ENCODE assay signal across 9 cellular contexts in genomic region chr6:130843575-130844320, GRCh38. TPM values are rescaled to one million over a fixed set of nuclear protein-coding genes. Genes with fewer than 3 reads are reported as not detected.
DNase-seq lines count a peak whose midpoint lies in the region; ATAC-seq and TF ChIP-seq lines count a peak whose summit lies in the region.
"Had no signal": no experiment of that assay in that cellular context is flagged by ENCODE, and none has a peak within 500 bp of the region (broad histone marks: within the 10 kb centered on the region; RNA-seq: fewer than 3 reads in every experiment).

No MANE protein-coding gene starts in this region.

- POLR2A ChIA-PET in activated CD8-positive, alpha-beta T cell treated with anti-CD3 and anti-CD28 coated beads, Interleukin-2, amount 10 ng/mL, durations not matched to agents 7 days and 5 days (lab: Charles Lee), result no interaction called here

- no peaks in the 10 kb centered on the region for H3K9me3 ChIP-seq in GM23248 (ENCODE audit: low read depth)

- no peaks in the 10 kb centered on the region for H3K9me2 ChIP-seq in GM23248 (ENCODE audit: insufficient read depth)

- no peaks in the 10 kb centered on the region for H3K27me3 ChIP-seq in GM23248 (replicated peaks; ENCODE audit: insufficient read depth)

- peaks cover 9% of the 10 kb centered on the region for H3K4me1 ChIP-seq in GM23248 (ENCODE audit: insufficient read depth)

- no peak overlapping the region for H3K4me2 ChIP-seq in GM23248 (ENCODE audit: unreplicated experiment)

- no peaks in the 10 kb centered on the region for H3K9me3 Mint-ChIP-seq in activated T-cell treated with anti-CD3 and anti-CD28 coated beads, Interleukin-2, amount 50 U/mL, for 72 hours
- no peaks in the 10 kb centered on the region for H3K9me3 Mint-ChIP-seq in activated CD8-positive, alpha-beta T cell treated with anti-CD3 and anti-CD28 coated beads, Interleukin-2, amount 10 ng/mL, durations not matched to agents 7 days and 5 days (ENCODE audit: insufficient read depth)
- H3K9me3 Mint-ChIP-seq in immature natural killer cell, result no peaks in the 10 kb centered on the region
- no peaks in the 10 kb centered on the region for H3K9me3 Mint-ChIP-seq in type B pancreatic cell

- H3F3A ChIP-seq in GM23248 (ENCODE audit: insufficient read depth), result 0 out of 2 replicates have a peak, but pooled peaks cover 6% of the 10 kb centered on the region

- CTCF ChIA-PET in activated CD8-positive, alpha-beta T cell treated with anti-CD3 and anti-CD28 coated beads, Interleukin-2, amount 10 ng/mL, durations not matched to agents 7 days and 5 days (lab: Charles Lee), result interaction anchor here (0.8 to 2.1 kb wide), 19 partner anchors 9 to 768 kb away, joined by 3 to 13 read pairs (median 4); no protein-coding TSS in a partner anchor

- no peaks in the 10 kb centered on the region for H4K20me1 ChIP-seq in GM23248 (ENCODE audit: insufficient read depth)

- DNase-seq in activated T-cell treated with anti-CD3 and anti-CD28 coated beads, Interleukin-2, amount 50 U/mL, for 72 hours, result peak in 1 of 2 donors; percentile 3
- no peak for DNase-seq in activated T-cell treated with anti-CD3 and anti-CD28 coated beads, Interleukin-2, amount 50 U/mL, for 48 hours
- DNase-seq in GM23248 (peak; percentile 55), LNCaP clone FGC (ENCODE audit: low read depth) (peak; percentile 46), immature natural killer cell (peak; percentile 39 to 56 (median 49)), type B pancreatic cell (ENCODE audit: extremely low spot score, unreplicated experiment) (no peak), NCI-H2227 treated with DMSO at 0.1 percent for 48 hours (lab: John Stamatoyannopoulos, UW) (no peak)
- DNase-seq in activated CD8-positive, alpha-beta T cell treated with anti-CD3 and anti-CD28 coated beads, Interleukin-2, amount 10 ng/mL, durations not matched to agents 7 days and 5 days, result peak; percentile 34

- WGBS in GM23248 (ENCODE audit: low coverage in 1 of 2, low lambda C conversion rate in 2 of 2, missing lambda C conversion rate in 2 of 2), 2 experiments, result 87 to 90% methylated on average over 3 of the region's 3 CpGs

- peaks cover 2% of the 10 kb centered on the region for H3K4me1 Mint-ChIP-seq in activated T-cell treated with anti-CD3 and anti-CD28 coated beads, Interleukin-2, amount 50 U/mL, for 72 hours (ENCODE audit: low read depth)
- H3K4me1 Mint-ChIP-seq in activated CD8-positive, alpha-beta T cell treated with anti-CD3 and anti-CD28 coated beads, Interleukin-2, amount 10 ng/mL, durations not matched to agents 7 days and 5 days (ENCODE audit: low read depth), result peaks cover 8% of the 10 kb centered on the region
- H3K4me1 Mint-ChIP-seq in immature natural killer cell (peaks cover 1 to 2% of the 10 kb centered on the region in 2 donors), type B pancreatic cell (ENCODE audit: unreplicated experiment) (peaks cover 12% of the 10 kb centered on the region)

- peak; percentile 64 to 77 for ATAC-seq in activated T-cell treated with anti-CD3 and anti-CD28 coated beads, Interleukin-2, amount 50 U/mL, for 72 hours (replicated peaks in 1 of 2)
- ATAC-seq in activated CD8-positive, alpha-beta T cell treated with anti-CD3 and anti-CD28 coated beads, Interleukin-2, amount 10 ng/mL, durations not matched to agents 7 days and 5 days, result peak; percentile 87

- no peak overlapping the region for H2AFZ ChIP-seq in GM23248

- no peaks in the 10 kb centered on the region for H3K36me3 ChIP-seq in GM23248 (ENCODE audit: low read depth)

- no peaks in the 10 kb centered on the region for H3K79me2 ChIP-seq in GM23248 (ENCODE audit: insufficient read depth)

- in situ Hi-C loops in GM23248 (cut with MboI), result loop anchor here (25.0 kb wide), 1 partner anchor 531 kb away; no protein-coding TSS in a partner anchor

- TF ChIP-seq CTCF in LNCaP clone FGC (IDR thresholded peaks at IDR 0.05; ENCODE audit: control insufficient read depth, extremely low read depth, insufficient read depth), result peak; percentile 74
- TF ChIP-seq CTCF in type B pancreatic cell (conservative IDR thresholded peaks at IDR 0.05), result peak; percentile 81

- H3K4me3 ChIP-seq in GM23248 (no peak overlapping the region), LNCaP clone FGC (ENCODE audit: low read depth, low read length) (no peak overlapping the region)

- no peak overlapping the region for H3K9ac ChIP-seq in GM23248

- H3K27ac ChIP-seq in GM23248, result no peak overlapping the region

- no peak overlapping the region for H3K27ac Mint-ChIP-seq in activated T-cell treated with anti-CD3 and anti-CD28 coated beads, Interleukin-2, amount 50 U/mL, for 72 hours
- H3K27ac Mint-ChIP-seq in activated CD8-positive, alpha-beta T cell treated with anti-CD3 and anti-CD28 coated beads, Interleukin-2, amount 10 ng/mL, durations not matched to agents 7 days and 5 days, result no peak overlapping the region
- H3K27ac Mint-ChIP-seq in immature natural killer cell, result no peak overlapping the region
- no peak overlapping the region for H3K27ac Mint-ChIP-seq in type B pancreatic cell

- H3K36me3 Mint-ChIP-seq in activated T-cell treated with anti-CD3 and anti-CD28 coated beads, Interleukin-2, amount 50 U/mL, for 72 hours (ENCODE audit: insufficient read depth in 2 of 2), result no peaks in the 10 kb centered on the region
- H3K36me3 Mint-ChIP-seq in activated CD8-positive, alpha-beta T cell treated with anti-CD3 and anti-CD28 coated beads, Interleukin-2, amount 10 ng/mL, durations not matched to agents 7 days and 5 days (ENCODE audit: low read depth), result no peaks in the 10 kb centered on the region
- H3K36me3 Mint-ChIP-seq in immature natural killer cell (no peaks in the 10 kb centered on the region), type B pancreatic cell (no peaks in the 10 kb centered on the region)

- no peak overlapping the region for H3K4me3 Mint-ChIP-seq in activated T-cell treated with anti-CD3 and anti-CD28 coated beads, Interleukin-2, amount 50 U/mL, for 72 hours
- H3K4me3 Mint-ChIP-seq in activated CD8-positive, alpha-beta T cell treated with anti-CD3 and anti-CD28 coated beads, Interleukin-2, amount 10 ng/mL, durations not matched to agents 7 days and 5 days, result no peak overlapping the region
- H3K4me3 Mint-ChIP-seq in immature natural killer cell, result no peak overlapping the region
- no peak overlapping the region for H3K4me3 Mint-ChIP-seq in type B pancreatic cell

- no peaks in the 10 kb centered on the region for H3K27me3 Mint-ChIP-seq in activated T-cell treated with anti-CD3 and anti-CD28 coated beads, Interleukin-2, amount 50 U/mL, for 72 hours (ENCODE audit: low read depth)
- H3K27me3 Mint-ChIP-seq in activated CD8-positive, alpha-beta T cell treated with anti-CD3 and anti-CD28 coated beads, Interleukin-2, amount 10 ng/mL, durations not matched to agents 7 days and 5 days (ENCODE audit: low read depth), result no peaks in the 10 kb centered on the region
- H3K27me3 Mint-ChIP-seq in immature natural killer cell (ENCODE audit: low read depth in 3 of 3) (peaks cover 0 to 1% (median 0%) of the 10 kb centered on the region in 3 donors), type B pancreatic cell (no peaks in the 10 kb centered on the region)

RNA-seq across cellular contexts. Expression of gene SMLR1, which starts 16.5 kb away (rescaled TPM):
- total RNA-seq in activated T-cell treated with anti-CD3 and anti-CD28 coated beads, Interleukin-2, amount 50 U/mL, for 72 hours, result not detected
- total RNA-seq in GM23248 (2014; rRNA removed; shearing (Covaris generic)), result not detected in 2 replicates
- polyA plus RNA-seq in GM23248 (2016; fragmentation: Nextera tagmentation; extraction: Ambion mirVana) (not detected in 2 replicates), immature natural killer cell (not detected)
- not detected for total RNA-seq in activated CD8-positive, alpha-beta T cell treated with anti-CD3 and anti-CD28 coated beads, Interleukin-2, amount 10 ng/mL, durations not matched to agents 7 days and 5 days
- 0.53 and 1.3 TPM in 2 replicates for total RNA-seq in type B pancreatic cell (ENCODE audit: low replicate concordance)
- total RNA-seq: mononuclear cell had no signal

Comparison
In these comparisons a context has a peak if more than half of its experiments do, and no peak if none do; other contexts are left out.
1. DNase-seq: peak in GM23248 (single experiment), LNCaP clone FGC (single experiment), activated CD8-positive, alpha-beta T cell treated with anti-CD3 and anti-CD28 coated beads, Interleukin-2, amount 10 ng/mL, durations not matched to agents 7 days and 5 days (single experiment) and immature natural killer cell (3 of 3); none in activated T-cell treated with anti-CD3 and anti-CD28 coated beads, Interleukin-2, amount 50 U/mL, for 48 hours (0 of 2), type B pancreatic cell (single experiment) and NCI-H2227 treated with DMSO at 0.1 percent for 48 hours (single experiment).